Comparison of ENCODE assay signal across 8 cellular contexts in the genomic region with DNA sequence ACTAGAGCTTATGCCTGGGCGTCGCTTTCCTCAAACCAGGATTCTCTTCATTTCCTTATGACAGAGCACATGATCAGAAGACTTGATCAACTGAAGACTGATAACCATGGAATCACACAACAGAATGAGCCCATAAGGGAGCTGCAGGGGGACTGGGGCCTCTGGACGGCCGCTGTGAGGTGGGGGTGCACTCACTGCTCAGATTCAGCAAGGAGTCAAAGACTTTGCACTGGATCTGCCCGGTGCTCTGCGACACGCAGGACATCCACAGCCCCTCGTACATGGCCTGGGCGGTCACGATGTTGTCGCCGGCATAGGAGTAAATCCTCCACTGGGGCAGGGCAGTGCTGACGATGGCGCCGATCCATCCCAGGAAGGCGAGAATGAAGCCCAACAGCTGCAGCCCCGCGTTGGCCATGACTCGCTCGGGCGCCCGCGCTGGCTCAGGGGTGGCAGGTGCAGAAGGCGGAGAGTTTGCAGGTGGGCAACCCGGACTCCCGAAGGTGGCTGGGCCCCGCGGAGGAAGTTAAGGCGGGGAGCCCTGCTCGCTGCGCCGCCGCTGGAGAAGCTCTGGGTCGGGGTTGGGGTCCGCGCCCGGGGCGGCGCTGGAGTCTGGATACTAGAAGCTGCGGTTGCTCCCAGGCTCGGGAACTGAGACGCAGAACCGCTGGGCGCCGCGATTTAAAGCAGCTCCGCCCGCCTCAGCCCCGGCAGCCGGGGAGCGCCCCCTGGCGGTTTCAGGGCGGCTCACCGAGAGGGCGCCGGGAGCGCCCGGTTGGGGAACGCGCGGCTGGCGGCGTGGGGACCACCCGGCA. TPM values are rescaled to one million over a fixed set of nuclear protein-coding genes. Genes with fewer than 3 reads are reported as not detected.
A peak's percentile ranks its signal among the peaks of the same experiment; 100 is the strongest.
DNase-seq lines count a peak whose midpoint lies in the region; ATAC-seq, FAIRE-seq and TF ChIP-seq lines count a peak whose summit lies in the region.

A gene with protein sequence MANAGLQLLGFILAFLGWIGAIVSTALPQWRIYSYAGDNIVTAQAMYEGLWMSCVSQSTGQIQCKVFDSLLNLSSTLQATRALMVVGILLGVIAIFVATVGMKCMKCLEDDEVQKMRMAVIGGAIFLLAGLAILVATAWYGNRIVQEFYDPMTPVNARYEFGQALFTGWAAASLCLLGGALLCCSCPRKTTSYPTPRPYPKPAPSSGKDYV (minus strand): TSS at position 658 of the 815 bp plus-strand sequence. CDS start 240 bp downstream, at position 418.

- in situ Hi-C loops in GM13976 (cut with MboI; ENCODE audit: low sequenced_read_pairs, unreplicated experiment): no loop called here

- peaks cover 18% of the 10 kb centered on the region for H3K27me3 Mint-ChIP-seq in WTC11 (ENCODE audit: low read depth)

- H3K4me1 Mint-ChIP-seq in WTC11: peaks cover 57% of the 10 kb centered on the region

- H3K4me3 Mint-ChIP-seq in WTC11: peak within 1 kb of the TSS; percentile 84

- POLR2A ChIA-PET in WTC11 (lab: Charles Lee): interaction anchor here (0.7 to 1.7 kb wide), 4 partner anchors 14 to 360 kb away, joined by 3 to 9 read pairs (median 4); no protein-coding TSS in a partner anchor

- H3K27me3 ChIP-seq in bronchial epithelial cell (ENCODE audit: control insufficient read depth, insufficient read depth, low read length) (no peaks in the 10 kb centered on the region), iPS-20b (ENCODE audit: insufficient read depth, low read length) (peaks cover 29% of the 10 kb centered on the region)

- peak; percentile 94 for ATAC-seq in HG02642 (IDR thresholded peaks at IDR 0.05; ENCODE audit: poor library complexity, unreplicated experiment)
- ATAC-seq in WTC11: peak; percentile 90

- no peak within 1 kb of the TSS for H3K27ac ChIP-seq in iPS-20b (ENCODE audit: low read length)
- peak within 1 kb of the TSS in 20 of 21 experiments; percentile 17 to 93 (median 78) for H3K27ac ChIP-seq in skin epidermis

- TF ChIP-seq CTCF in GM13976 (IDR thresholded peaks at IDR 0.05; ENCODE audit: borderline replicate concordance, control extremely low read depth, extremely low read depth, insufficient read depth, missing control alignments) (peak; percentile 80), WTC11 (IDR thresholded peaks at IDR 0.05) (peak; percentile 94), bronchial epithelial cell (IDR thresholded peaks at IDR 0.05; ENCODE audit: insufficient read depth, low read length, severe bottlenecking) (peak; percentile 99)

- no peaks in the 10 kb centered on the region for H3K9me3 Mint-ChIP-seq in WTC11

- FAIRE-seq in bronchial epithelial cell (lab: Jason Lieb, UNC): no peak

- peak within 1 kb of the TSS; percentile 63; the same call in 1 of the 2 replicates for H3K9ac ChIP-seq in iPS-20b (ENCODE audit: low read depth, low read length)

- H3K4me3 ChIP-seq in bronchial epithelial cell (ENCODE audit: low read depth, low read length) (peak within 1 kb of the TSS; percentile 85), iPS-20b (ENCODE audit: low read length) (peak within 1 kb of the TSS; percentile 88), skin epidermis (peak within 1 kb of the TSS; percentile 36 to 68 (median 45))

- peak within 1 kb of the TSS; percentile 58; the same call in 1 of the 2 replicates for H3K27ac Mint-ChIP-seq in WTC11

- peak; percentile 88 for DNase-seq in GM13976 (ENCODE audit: low spot score)
- DNase-seq in NCI-H1417 (lab: John Stamatoyannopoulos, UW): peak; percentile 70 to 85 (median 81)
- DNase-seq in WTC11 (ENCODE audit: low spot score): peak; percentile 92
- peak; percentile 54 for DNase-seq in bronchial epithelial cell (ENCODE audit: low read depth)
- no peak for DNase-seq in NCI-H2196 (lab: John Stamatoyannopoulos, UW; ENCODE audit: unreplicated experiment)

- H3K36me3 Mint-ChIP-seq in WTC11: no peaks in the 10 kb centered on the region

- peaks cover 15% of the 10 kb centered on the region for H3K4me1 ChIP-seq in iPS-20b (ENCODE audit: insufficient read depth, low read length)

- H3K36me3 ChIP-seq in bronchial epithelial cell (ENCODE audit: control insufficient read depth, insufficient read depth, low read length) (no peaks in the 10 kb centered on the region), iPS-20b (ENCODE audit: insufficient read depth, low read depth, low read length) (no peaks in the 10 kb centered on the region)

- CTCF ChIA-PET in WTC11 (lab: Charles Lee): interaction anchor here (0.6 to 2.8 kb wide), 70 partner anchors 8 to 967 kb away, joined by 3 to 77 read pairs (median 4); a partner anchor contains a TSS

- no peaks in the 10 kb centered on the region for H3K9me3 ChIP-seq in iPS-20b (ENCODE audit: insufficient read depth, low read depth, low read length)

TF ChIP-seq in WTC11, 78 proteins besides CTCF, POLR2A, EP300 and RAD21 (continues in another document):
- TF ChIP-seq KAT7 (CRISPR knock-in tag; IDR thresholded peaks at IDR 0.05; ENCODE audit: borderline replicate concordance): no peak
- no peak for TF ChIP-seq IRF2 (CRISPR knock-in tag; IDR thresholded peaks at IDR 0.05; ENCODE audit: borderline replicate concordance, low read depth)
- no peak for TF ChIP-seq OVOL2 (CRISPR knock-in tag; IDR thresholded peaks at IDR 0.05; ENCODE audit: borderline replicate concordance)
- no peak for TF ChIP-seq ZNF232 (CRISPR knock-in tag; IDR thresholded peaks at IDR 0.05)
- no peak for TF ChIP-seq SP1 (CRISPR knock-in tag; conservative IDR thresholded peaks at IDR 0.05)
- TF ChIP-seq, protein P1, sequence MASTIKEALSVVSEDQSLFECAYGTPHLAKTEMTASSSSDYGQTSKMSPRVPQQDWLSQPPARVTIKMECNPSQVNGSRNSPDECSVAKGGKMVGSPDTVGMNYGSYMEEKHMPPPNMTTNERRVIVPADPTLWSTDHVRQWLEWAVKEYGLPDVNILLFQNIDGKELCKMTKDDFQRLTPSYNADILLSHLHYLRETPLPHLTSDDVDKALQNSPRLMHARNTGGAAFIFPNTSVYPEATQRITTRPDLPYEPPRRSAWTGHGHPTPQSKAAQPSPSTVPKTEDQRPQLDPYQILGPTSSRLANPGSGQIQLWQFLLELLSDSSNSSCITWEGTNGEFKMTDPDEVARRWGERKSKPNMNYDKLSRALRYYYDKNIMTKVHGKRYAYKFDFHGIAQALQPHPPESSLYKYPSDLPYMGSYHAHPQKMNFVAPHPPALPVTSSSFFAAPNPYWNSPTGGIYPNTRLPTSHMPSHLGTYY (CRISPR knock-in tag; IDR thresholded peaks at IDR 0.05): no peak
- TF ChIP-seq, protein P2, sequence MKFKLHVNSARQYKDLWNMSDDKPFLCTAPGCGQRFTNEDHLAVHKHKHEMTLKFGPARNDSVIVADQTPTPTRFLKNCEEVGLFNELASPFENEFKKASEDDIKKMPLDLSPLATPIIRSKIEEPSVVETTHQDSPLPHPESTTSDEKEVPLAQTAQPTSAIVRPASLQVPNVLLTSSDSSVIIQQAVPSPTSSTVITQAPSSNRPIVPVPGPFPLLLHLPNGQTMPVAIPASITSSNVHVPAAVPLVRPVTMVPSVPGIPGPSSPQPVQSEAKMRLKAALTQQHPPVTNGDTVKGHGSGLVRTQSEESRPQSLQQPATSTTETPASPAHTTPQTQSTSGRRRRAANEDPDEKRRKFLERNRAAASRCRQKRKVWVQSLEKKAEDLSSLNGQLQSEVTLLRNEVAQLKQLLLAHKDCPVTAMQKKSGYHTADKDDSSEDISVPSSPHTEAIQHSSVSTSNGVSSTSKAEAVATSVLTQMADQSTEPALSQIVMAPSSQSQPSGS (CRISPR knock-in tag; IDR thresholded peaks at IDR 0.05; ENCODE audit: borderline replicate concordance, low read depth): no peak
- TF ChIP-seq, protein P3, sequence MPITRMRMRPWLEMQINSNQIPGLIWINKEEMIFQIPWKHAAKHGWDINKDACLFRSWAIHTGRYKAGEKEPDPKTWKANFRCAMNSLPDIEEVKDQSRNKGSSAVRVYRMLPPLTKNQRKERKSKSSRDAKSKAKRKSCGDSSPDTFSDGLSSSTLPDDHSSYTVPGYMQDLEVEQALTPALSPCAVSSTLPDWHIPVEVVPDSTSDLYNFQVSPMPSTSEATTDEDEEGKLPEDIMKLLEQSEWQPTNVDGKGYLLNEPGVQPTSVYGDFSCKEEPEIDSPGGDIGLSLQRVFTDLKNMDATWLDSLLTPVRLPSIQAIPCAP (CRISPR knock-in tag; IDR thresholded peaks at IDR 0.05): no peak
- TF ChIP-seq SMAD4 (CRISPR knock-in tag; IDR thresholded peaks at IDR 0.05): no peak
- no peak for TF ChIP-seq GTF2I (CRISPR knock-in tag; conservative IDR thresholded peaks at IDR 0.05)
- TF ChIP-seq CBFB (CRISPR knock-in tag; IDR thresholded peaks at IDR 0.05; ENCODE audit: low read depth): peak; percentile 35; the same call in 1 of the 2 replicates
- no peak for TF ChIP-seq JUN (CRISPR knock-in tag; IDR thresholded peaks at IDR 0.05)
- TF ChIP-seq, protein P4, sequence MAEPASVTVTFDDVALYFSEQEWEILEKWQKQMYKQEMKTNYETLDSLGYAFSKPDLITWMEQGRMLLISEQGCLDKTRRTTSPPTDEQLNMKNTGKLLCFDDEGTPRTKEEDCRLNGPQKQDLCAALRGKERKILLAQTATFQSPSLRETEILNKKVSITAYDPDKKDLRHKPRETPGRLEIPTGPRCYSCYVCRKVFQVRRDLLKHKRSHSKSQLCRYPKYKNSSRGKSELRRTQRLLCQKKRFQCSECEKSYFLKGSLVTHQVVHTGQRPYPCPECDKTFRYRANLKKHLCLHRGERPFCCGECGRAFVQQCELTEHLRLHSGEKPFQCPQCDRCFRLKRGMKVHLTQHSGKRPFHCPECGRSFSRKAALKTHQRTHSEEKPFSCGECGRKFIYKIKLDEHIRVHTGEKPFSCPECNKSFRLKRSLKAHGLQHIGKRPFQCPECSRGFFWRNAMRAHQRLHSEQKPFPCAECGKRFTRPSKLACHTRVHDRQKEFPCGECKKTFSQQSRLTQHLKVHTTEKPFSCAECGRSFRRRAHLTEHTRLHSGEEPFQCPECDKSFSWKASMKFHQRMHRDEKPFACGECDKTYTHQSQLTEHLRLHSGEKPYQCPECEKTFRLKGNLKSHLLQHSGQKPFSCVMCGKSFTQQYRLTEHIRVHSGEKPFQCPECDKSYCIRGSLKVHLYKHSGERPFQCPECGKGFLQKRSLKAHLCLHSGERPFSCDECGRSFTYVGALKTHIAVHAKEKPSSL (CRISPR knock-in tag; conservative IDR thresholded peaks at IDR 0.05): no peak
- TF ChIP-seq ZNF121 (CRISPR knock-in tag; IDR thresholded peaks at IDR 0.05): peak; percentile 93

RNA-seq across cellular contexts. Expression of the gene that starts here (rescaled TPM):
- total RNA-seq in WTC11 (2021) (4.4 to 5.9 TPM (median 5.7 TPM) in 3 replicates), bronchial epithelial cell (26.6 and 73.2 TPM in 2 replicates)
